ENCODE assay signal across 8 cellular contexts in genomic region chr12:93202688-93203087, GRCh38.
"Had no signal": no experiment of that assay in that cellular context is flagged by ENCODE, and none has a peak within 500 bp of the region (broad histone marks: within the 10 kb centered on the region; RNA-seq: fewer than 3 reads in every experiment).

No MANE protein-coding gene starts in this region.

- H3K27ac ChIP-seq: GM23248, KMS-11 had no signal

- H3K9me3 ChIP-seq: HAP-1 had no signal

- DNase-seq: GM23248, GOT3, H7, KBM-7 had no signal

- FAIRE-seq: HTR-8/SVneo had no signal

- ATAC-seq: HCT116 had no signal

- H3K36me3 ChIP-seq: HAP-1 had no signal

- H3K4me2 ChIP-seq: KMS-11 had no signal

- H3K4me3 ChIP-seq: GM23248, HAP-1 had no signal

- H3K9ac ChIP-seq: GM23248, KMS-11 had no signal

- H2AFZ ChIP-seq: GM23248 had no signal
